Comparison of ENCODE assay signal across 2 cellular contexts in genomic region chr11:94641167-94641761, GRCh38.
TF ChIP-seq lines count a peak whose summit lies in the region.

No MANE protein-coding gene starts in this region.

TF ChIP-seq in WTC11, 78 proteins besides CTCF, POLR2A, EP300 and RAD21:
- TF ChIP-seq MAX (CRISPR knock-in tag; IDR thresholded peaks at IDR 0.05) = no peak
- TF ChIP-seq RORB (CRISPR knock-in tag; IDR thresholded peaks at IDR 0.05) = no peak
- no peak for TF ChIP-seq HMGXB4 (CRISPR knock-in tag; IDR thresholded peaks at IDR 0.05)
- TF ChIP-seq, protein P1, sequence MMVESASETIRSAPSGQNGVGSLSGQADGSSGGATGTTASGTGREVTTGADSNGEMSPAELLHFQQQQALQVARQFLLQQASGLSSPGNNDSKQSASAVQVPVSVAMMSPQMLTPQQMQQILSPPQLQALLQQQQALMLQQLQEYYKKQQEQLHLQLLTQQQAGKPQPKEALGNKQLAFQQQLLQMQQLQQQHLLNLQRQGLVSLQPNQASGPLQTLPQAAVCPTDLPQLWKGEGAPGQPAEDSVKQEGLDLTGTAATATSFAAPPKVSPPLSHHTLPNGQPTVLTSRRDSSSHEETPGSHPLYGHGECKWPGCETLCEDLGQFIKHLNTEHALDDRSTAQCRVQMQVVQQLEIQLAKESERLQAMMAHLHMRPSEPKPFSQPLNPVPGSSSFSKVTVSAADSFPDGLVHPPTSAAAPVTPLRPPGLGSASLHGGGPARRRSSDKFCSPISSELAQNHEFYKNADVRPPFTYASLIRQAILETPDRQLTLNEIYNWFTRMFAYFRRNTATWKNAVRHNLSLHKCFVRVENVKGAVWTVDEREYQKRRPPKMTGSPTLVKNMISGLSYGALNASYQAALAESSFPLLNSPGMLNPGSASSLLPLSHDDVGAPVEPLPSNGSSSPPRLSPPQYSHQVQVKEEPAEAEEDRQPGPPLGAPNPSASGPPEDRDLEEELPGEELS (CRISPR knock-in tag; IDR thresholded peaks at IDR 0.05) = no peak
- no peak for TF ChIP-seq GRHL2 (CRISPR knock-in tag; IDR thresholded peaks at IDR 0.05; ENCODE audit: insufficient replicate concordance, severe bottlenecking)
- no peak for TF ChIP-seq TEAD1 (CRISPR knock-in tag; IDR thresholded peaks at IDR 0.05)
- TF ChIP-seq CREB1 (CRISPR knock-in tag; IDR thresholded peaks at IDR 0.05) = no peak
- no peak for TF ChIP-seq ZNF219 (CRISPR knock-in tag; IDR thresholded peaks at IDR 0.05; ENCODE audit: borderline replicate concordance)
- TF ChIP-seq, protein P2, sequence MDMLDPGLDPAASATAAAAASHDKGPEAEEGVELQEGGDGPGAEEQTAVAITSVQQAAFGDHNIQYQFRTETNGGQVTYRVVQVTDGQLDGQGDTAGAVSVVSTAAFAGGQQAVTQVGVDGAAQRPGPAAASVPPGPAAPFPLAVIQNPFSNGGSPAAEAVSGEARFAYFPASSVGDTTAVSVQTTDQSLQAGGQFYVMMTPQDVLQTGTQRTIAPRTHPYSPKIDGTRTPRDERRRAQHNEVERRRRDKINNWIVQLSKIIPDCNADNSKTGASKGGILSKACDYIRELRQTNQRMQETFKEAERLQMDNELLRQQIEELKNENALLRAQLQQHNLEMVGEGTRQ (CRISPR knock-in tag; IDR thresholded peaks at IDR 0.05) = no peak
- TF ChIP-seq IRF1 (CRISPR knock-in tag; IDR thresholded peaks at IDR 0.05) = no peak
- no peak for TF ChIP-seq ESRRA (CRISPR knock-in tag; IDR thresholded peaks at IDR 0.05; ENCODE audit: borderline replicate concordance)
- TF ChIP-seq, protein P3, sequence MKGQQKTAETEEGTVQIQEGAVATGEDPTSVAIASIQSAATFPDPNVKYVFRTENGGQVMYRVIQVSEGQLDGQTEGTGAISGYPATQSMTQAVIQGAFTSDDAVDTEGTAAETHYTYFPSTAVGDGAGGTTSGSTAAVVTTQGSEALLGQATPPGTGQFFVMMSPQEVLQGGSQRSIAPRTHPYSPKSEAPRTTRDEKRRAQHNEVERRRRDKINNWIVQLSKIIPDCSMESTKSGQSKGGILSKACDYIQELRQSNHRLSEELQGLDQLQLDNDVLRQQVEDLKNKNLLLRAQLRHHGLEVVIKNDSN (CRISPR knock-in tag; IDR thresholded peaks at IDR 0.05) = no peak
- TF ChIP-seq ZNF423 (CRISPR knock-in tag; IDR thresholded peaks at IDR 0.05) = no peak
- TF ChIP-seq SOX15 (CRISPR knock-in tag; IDR thresholded peaks at IDR 0.05) = no peak
- TF ChIP-seq, protein P4, sequence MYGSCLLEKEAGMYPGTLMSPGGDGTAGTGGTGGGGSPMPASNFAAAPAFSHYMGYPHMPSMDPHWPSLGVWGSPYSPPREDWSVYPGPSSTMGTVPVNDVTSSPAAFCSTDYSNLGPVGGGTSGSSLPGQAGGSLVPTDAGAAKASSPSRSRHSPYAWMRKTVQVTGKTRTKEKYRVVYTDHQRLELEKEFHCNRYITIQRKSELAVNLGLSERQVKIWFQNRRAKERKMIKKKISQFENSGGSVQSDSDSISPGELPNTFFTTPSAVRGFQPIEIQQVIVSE (CRISPR knock-in tag; IDR thresholded peaks at IDR 0.05; ENCODE audit: borderline replicate concordance) = no peak

TF ChIP-seq in HEK293T, 16 proteins besides CTCF, POLR2A, EP300 and RAD21:
- TF ChIP-seq SUZ12 (IDR thresholded peaks at IDR 0.05) (no peak), ARNT (IDR thresholded peaks at IDR 0.05) (no peak), FOXM1 (IDR thresholded peaks at IDR 0.05; ENCODE audit: borderline replicate concordance) (no peak), PKNOX1 (IDR thresholded peaks at IDR 0.05) (no peak), CTBP1 (IDR thresholded peaks at IDR 0.05; ENCODE audit: borderline replicate concordance) (no peak), LEF1 (IDR thresholded peaks at IDR 0.05; ENCODE audit: borderline replicate concordance) (no peak), L3MBTL2 (conservative IDR thresholded peaks at IDR 0.05) (no peak), BHLHE40 (IDR thresholded peaks at IDR 0.05; ENCODE audit: borderline replicate concordance) (no peak), SP1 (IDR thresholded peaks at IDR 0.05) (no peak), ZNF384 (IDR thresholded peaks at IDR 0.05) (no peak), ELF4 (IDR thresholded peaks at IDR 0.05) (no peak), TARDBP (IDR thresholded peaks at IDR 0.05) (no peak), HDGF (IDR thresholded peaks at IDR 0.05; ENCODE audit: borderline replicate concordance) (no peak), FOXA1 (IDR thresholded peaks at IDR 0.05) (no peak), NFRKB (IDR thresholded peaks at IDR 0.05) (no peak), FOXK2 (IDR thresholded peaks at IDR 0.05) (no peak)
